ENCODE assay signal across 26 cellular contexts in the genomic region with DNA sequence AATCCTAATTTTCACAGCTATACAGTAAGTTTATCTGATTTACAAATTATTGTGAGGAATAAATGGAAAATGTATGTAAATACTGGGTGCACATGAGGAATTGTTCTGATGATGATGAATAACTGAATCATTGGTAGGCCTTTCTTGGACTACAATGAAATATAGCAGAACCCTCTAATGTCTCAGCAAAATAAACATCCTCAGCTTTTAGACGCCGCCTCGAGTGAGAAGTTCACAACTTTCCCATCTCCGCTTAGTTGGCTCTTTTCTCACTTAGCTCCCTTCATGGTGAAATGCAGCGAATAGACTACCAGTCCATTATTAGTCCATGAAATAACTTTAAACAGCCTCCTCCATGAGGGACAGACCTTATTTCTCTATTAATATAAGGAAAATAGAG.
"Had no signal": no experiment of that assay in that cellular context is flagged by ENCODE, and none has a peak within 500 bp of the region (broad histone marks: within the 10 kb centered on the region; RNA-seq: fewer than 3 reads in every experiment).

No MANE protein-coding gene starts in this region.

- ATAC-seq: left colon; left lung; lower lobe of right lung; natural killer cell; pancreas; right cardiac atrium; sciatic nerve; stimulated activated memory B cell treated with anti-CD40 and anti-IgM and Interleukin-4, amounts not matched to agents 10 μg/mL and 1 μg/mL and 100 μg/mL, for 72 hours; stimulated activated naive CD8-positive, alpha-beta T cell treated with anti-CD3 and anti-CD28 coated beads, Interleukin-15, amount 100 ng/mL, for 72 hours had no signal

- H2AFZ ChIP-seq: neural progenitor cell had no signal

- H3K4me3 ChIP-seq: left lung, lower lobe of right lung, neural progenitor cell, pancreas, prostate gland, skin epidermis, tibial nerve, uterus had no signal

- H3K4me1 ChIP-seq: left lung, lower lobe of right lung, prostate gland, uterus had no signal

- H3K27me3 ChIP-seq: left lung, neural progenitor cell, pancreas, tibial nerve, uterus had no signal

- H3K9me3 ChIP-seq: pancreas, prostate gland, uterus had no signal

- H3K9ac ChIP-seq: neural progenitor cell had no signal

- FAIRE-seq: keratinocyte, pancreas had no signal

- DNase-seq: kidney glomerular epithelial cell; left colon; left lung; lower lobe of right lung; mammary epithelial cell; mesenchymal stem cell; naive B cell; natural killer cell; nephron progenitor cell; pancreas; posterior cingulate gyrus; retina; right cardiac atrium; stimulated activated CD4-positive, alpha-beta T cell treated with anti-CD3 and anti-CD28 coated beads, Interleukin-4, amount 100 ng/mL, for 24 hours; stimulated activated CD8-positive, alpha-beta memory T cell treated with anti-CD3 and anti-CD28 coated beads, Interleukin-4, amount 100 ng/mL, for 48 hours; stimulated activated naive CD4-positive, alpha-beta T cell treated with Interleukin-2 at 50 U/mL for 16 hours; stimulated activated naive CD8-positive, alpha-beta T cell treated with anti-CD3 and anti-CD28 coated beads, Interleukin-15, amount 100 ng/mL, for 72 hours; substantia nigra; uterus had no signal

- H3K36me3 ChIP-seq: left lung, lower lobe of right lung, neural progenitor cell, pancreas, prostate gland, tibial nerve, uterus had no signal

- H3K27ac ChIP-seq: left lung, lower lobe of right lung, neural progenitor cell, pancreas, prostate gland, skin epidermis, tibial nerve, uterus had no signal

- H3K4me2 ChIP-seq: neural progenitor cell had no signal
